In the genomic region with DNA sequence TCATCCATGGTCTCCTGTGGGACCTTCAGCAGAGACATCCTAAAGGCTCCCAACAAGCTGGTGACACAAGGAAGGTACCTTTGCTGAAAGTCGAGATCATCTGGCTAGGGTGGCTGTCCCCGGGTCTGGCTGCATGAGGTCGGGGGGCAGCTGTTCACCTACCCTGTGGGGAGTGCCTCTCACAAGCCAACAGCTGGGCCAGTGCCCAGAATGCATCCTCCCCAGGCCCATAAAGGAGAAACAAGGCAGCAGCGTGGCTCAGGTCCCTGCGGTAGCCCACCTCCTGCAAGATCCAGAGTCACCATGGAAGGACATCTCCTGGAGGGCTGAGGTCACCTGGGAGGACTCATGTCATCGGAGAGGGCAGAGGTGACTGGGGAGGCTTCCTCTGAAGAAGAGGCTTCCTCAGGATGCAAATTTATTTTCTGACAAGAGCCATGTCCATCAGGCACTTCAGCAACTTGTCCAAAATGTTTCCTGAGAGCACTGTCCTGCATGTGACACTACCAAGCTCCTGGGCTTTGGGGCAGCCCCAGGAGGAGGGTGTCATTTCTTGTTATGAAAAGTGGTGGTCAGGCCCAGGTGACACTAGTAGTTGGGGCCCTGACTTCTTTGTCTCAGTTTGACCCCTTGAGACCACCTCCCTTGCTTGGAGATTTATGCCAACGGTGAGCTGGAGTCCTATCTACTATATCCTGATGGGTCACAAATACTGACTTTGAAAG, we compare ENCODE assay signal across 14 cellular contexts.
"Had no signal": no experiment of that assay in that cellular context is flagged by ENCODE, and none has a peak within 500 bp of the region (broad histone marks: within the 10 kb centered on the region; RNA-seq: fewer than 3 reads in every experiment).

No MANE protein-coding gene starts in this region.

- H2AFZ ChIP-seq: parathyroid adenoma had no signal

- H3K27ac Mint-ChIP-seq: activated CD8-positive, alpha-beta T cell treated with anti-CD3 and anti-CD28 coated beads, Interleukin-2, amount 10 ng/mL, durations not matched to agents 7 days and 5 days; activated naive CD4-positive, alpha-beta T cell treated with anti-CD3 and anti-CD28 coated beads for 36 hours; naive thymus-derived CD4-positive, alpha-beta T cell; stimulated activated memory B cell treated with anti-CD40 and anti-IgM and Interleukin-4, amounts not matched to agents 10 μg/mL and 1 μg/mL and 100 μg/mL, for 72 hours had no signal

- H3K36me3 Mint-ChIP-seq: stimulated activated memory B cell treated with anti-CD40 and anti-IgM and Interleukin-4, amounts not matched to agents 10 μg/mL and 1 μg/mL and 100 μg/mL, for 72 hours had no signal

- H3K4me1 Mint-ChIP-seq: stimulated activated memory B cell treated with anti-CD40 and anti-IgM and Interleukin-4, amounts not matched to agents 10 μg/mL and 1 μg/mL and 100 μg/mL, for 72 hours had no signal

- H3K36me3 ChIP-seq: adrenal gland, cardiac muscle cell, gastroesophageal sphincter had no signal

- H3K4me3 ChIP-seq: adrenal gland, cardiac muscle cell, dorsolateral prefrontal cortex, gastroesophageal sphincter, lung, mucosa of descending colon had no signal

- H3K27me3 ChIP-seq: adrenal gland, cardiac muscle cell, dorsolateral prefrontal cortex, gastroesophageal sphincter had no signal

- H3K4me1 ChIP-seq: adrenal gland, gastroesophageal sphincter, parathyroid adenoma had no signal

- H3K27ac ChIP-seq: adrenal gland, cardiac muscle cell, dorsolateral prefrontal cortex, gastroesophageal sphincter, parathyroid adenoma, VCaP had no signal

- H3K4me3 Mint-ChIP-seq: activated CD8-positive, alpha-beta T cell treated with anti-CD3 and anti-CD28 coated beads, Interleukin-2, amount 10 ng/mL, durations not matched to agents 7 days and 5 days; activated naive CD4-positive, alpha-beta T cell treated with anti-CD3 and anti-CD28 coated beads for 36 hours; naive thymus-derived CD4-positive, alpha-beta T cell; stimulated activated memory B cell treated with anti-CD40 and anti-IgM and Interleukin-4, amounts not matched to agents 10 μg/mL and 1 μg/mL and 100 μg/mL, for 72 hours had no signal

- DNase-seq: activated CD8-positive, alpha-beta T cell treated with anti-CD3 and anti-CD28 coated beads, Interleukin-2, amount 10 ng/mL, durations not matched to agents 7 days and 5 days; activated naive CD4-positive, alpha-beta T cell treated with anti-CD3 and anti-CD28 coated beads for 36 hours; dorsolateral prefrontal cortex; left colon; mucosa of descending colon; naive thymus-derived CD4-positive, alpha-beta T cell; T1000 had no signal

- H3K79me2 ChIP-seq: parathyroid adenoma had no signal

- ATAC-seq: activated CD8-positive, alpha-beta T cell treated with anti-CD3 and anti-CD28 coated beads, Interleukin-2, amount 10 ng/mL, durations not matched to agents 7 days and 5 days; gastroesophageal sphincter; left colon; mucosa of descending colon; naive thymus-derived CD4-positive, alpha-beta T cell; stimulated activated memory B cell treated with anti-CD40 and anti-IgM and Interleukin-4, amounts not matched to agents 10 μg/mL and 1 μg/mL and 100 μg/mL, for 72 hours had no signal

- H3K27me3 Mint-ChIP-seq: naive thymus-derived CD4-positive, alpha-beta T cell; stimulated activated memory B cell treated with anti-CD40 and anti-IgM and Interleukin-4, amounts not matched to agents 10 μg/mL and 1 μg/mL and 100 μg/mL, for 72 hours had no signal
